Comparison of ENCODE assay signal across 15 cellular contexts in the genomic region with DNA sequence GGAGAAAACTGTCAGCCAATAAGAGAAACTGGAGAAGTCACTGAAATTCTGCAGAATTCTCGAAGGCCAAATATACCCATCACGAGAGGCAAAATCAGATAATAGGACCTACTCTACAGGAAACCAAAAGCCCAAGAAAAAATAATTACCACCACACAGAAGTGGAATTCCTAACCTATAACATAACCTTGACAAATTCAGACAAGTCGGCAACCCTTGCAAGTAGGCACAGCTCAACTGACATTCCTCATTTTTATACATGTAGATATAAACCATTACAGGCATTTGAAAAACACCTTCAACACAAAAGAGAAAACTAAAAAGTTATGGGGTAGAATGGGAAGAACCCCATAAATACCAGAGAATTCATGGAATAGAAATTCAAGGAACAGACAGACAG.
DNase-seq lines count a peak whose midpoint lies in the region; ATAC-seq and TF ChIP-seq lines count a peak whose summit lies in the region.
"Had no signal": no experiment of that assay in that cellular context is flagged by ENCODE, and none has a peak within 500 bp of the region (broad histone marks: within the 10 kb centered on the region; RNA-seq: fewer than 3 reads in every experiment).

No MANE protein-coding gene starts in this region.

- TF ChIP-seq CTCF in RWPE2 (IDR thresholded peaks at IDR 0.05; ENCODE audit: poor library complexity, severe bottlenecking) (no peak), epithelial cell of esophagus (IDR thresholded peaks at IDR 0.05; ENCODE audit: insufficient read depth, low read depth, low read length, missing control alignments) (no peak), foreskin fibroblast (IDR thresholded peaks at IDR 0.05; ENCODE audit: low read depth, low read length) (no peak)

- ATAC-seq in activated naive CD4-positive, alpha-beta T cell treated with anti-CD3 and anti-CD28 coated beads, Interleukin-2, amount 50 U/mL, for 72 hours = no peak
- ATAC-seq in RWPE2 (ENCODE audit: low read depth) = peak; percentile 76; the same call in 2 of the 3 replicates
- ATAC-seq in SK-N-SH treated with all-trans-retinoic acid at 6 μM for 48 hours = no peak
- ATAC-seq: GM23338 had no signal

- H3K4me3 ChIP-seq in RWPE2 (ENCODE audit: severe bottlenecking) = no peak overlapping the region
- H3K4me3 ChIP-seq in epithelial cell of esophagus (ENCODE audit: low read length) = no peak overlapping the region
- no peak overlapping the region for H3K4me3 ChIP-seq in foreskin fibroblast (ENCODE audit: low read depth in 1 of 2, low read length in 2 of 2)
- H3K4me3 ChIP-seq: BLaER1 treated with 17β-estradiol and CSF1 and Interleukin-3, amounts not matched to agents 10 nM and 100 nM; GM23338 had no signal

- H3K9me3 ChIP-seq in RWPE2 (ENCODE audit: severe bottlenecking) = no peaks in the 10 kb centered on the region
- H3K9me3 ChIP-seq: BLaER1 treated with 17β-estradiol and CSF1 and Interleukin-3, amounts not matched to agents 10 nM and 100 nM had no signal

- H3K27me3 Mint-ChIP-seq in activated naive CD4-positive, alpha-beta T cell treated with anti-CD3 and anti-CD28 coated beads, Interleukin-2, amount 50 U/mL, for 24 hours = no peaks in the 10 kb centered on the region
- H3K27me3 Mint-ChIP-seq: B cell; CD8-positive, alpha-beta memory T cell had no signal

- peak overlapping the region; percentile 46 for H3K27ac ChIP-seq in RWPE2 (ENCODE audit: poor library complexity, severe bottlenecking)
- H3K27ac ChIP-seq: BLaER1 treated with 17β-estradiol and CSF1 and Interleukin-3, amounts not matched to agents 10 nM and 100 nM had no signal

- H3K27me3 ChIP-seq in RWPE2 (ENCODE audit: insufficient read depth, poor library complexity, severe bottlenecking) = no peaks in the 10 kb centered on the region
- H3K27me3 ChIP-seq: BLaER1 treated with 17β-estradiol and CSF1 and Interleukin-3, amounts not matched to agents 10 nM and 100 nM had no signal

- no peak overlapping the region for H3K4me3 Mint-ChIP-seq in activated naive CD4-positive, alpha-beta T cell treated with anti-CD3 and anti-CD28 coated beads, Interleukin-2, amount 50 U/mL, for 24 hours
- H3K4me3 Mint-ChIP-seq: B cell; CD8-positive, alpha-beta memory T cell; GM23338 had no signal

- H3K27ac Mint-ChIP-seq in activated naive CD4-positive, alpha-beta T cell treated with anti-CD3 and anti-CD28 coated beads, Interleukin-2, amount 50 U/mL, for 24 hours = peak overlapping the region; percentile 30
- H3K27ac Mint-ChIP-seq in activated naive CD4-positive, alpha-beta T cell treated with anti-CD3 and anti-CD28 coated beads, Interleukin-2, amount 50 U/mL, for 72 hours = peak overlapping the region in 1 of 2 donors; percentile 74
- H3K27ac Mint-ChIP-seq: B cell; CD8-positive, alpha-beta memory T cell; GM23338 had no signal

- H3K36me3 ChIP-seq in RWPE2 (ENCODE audit: low read depth) = peaks cover 6% of the 10 kb centered on the region
- H3K36me3 ChIP-seq: BLaER1 treated with 17β-estradiol and CSF1 and Interleukin-3, amounts not matched to agents 10 nM and 100 nM had no signal

- no peaks in the 10 kb centered on the region for H3K36me3 Mint-ChIP-seq in activated naive CD4-positive, alpha-beta T cell treated with anti-CD3 and anti-CD28 coated beads, Interleukin-2, amount 50 U/mL, for 24 hours
- no peaks in the 10 kb centered on the region for H3K36me3 Mint-ChIP-seq in activated naive CD4-positive, alpha-beta T cell treated with anti-CD3 and anti-CD28 coated beads, Interleukin-2, amount 50 U/mL, for 72 hours
- H3K36me3 Mint-ChIP-seq: CD8-positive, alpha-beta memory T cell had no signal

- H3K4me1 ChIP-seq in RWPE2 (ENCODE audit: insufficient read depth, poor library complexity, severe bottlenecking) = peaks cover 8% of the 10 kb centered on the region
- H3K4me1 ChIP-seq: BLaER1 treated with 17β-estradiol and CSF1 and Interleukin-3, amounts not matched to agents 10 nM and 100 nM had no signal

- no peak for DNase-seq in activated naive CD4-positive, alpha-beta T cell treated with anti-CD3 and anti-CD28 coated beads, Interleukin-2, amount 50 U/mL, for 72 hours (ENCODE audit: low spot score in 2 of 2)
- no peak for DNase-seq in RWPE2 (ENCODE audit: low spot score)
- DNase-seq in epithelial cell of esophagus (ENCODE audit: low read depth) = peak; percentile 61
- no peak for DNase-seq in foreskin fibroblast
- DNase-seq: CD8-positive, alpha-beta memory T cell; COR-L47; DMS 273 treated with DMSO at 0.1 percent for 48 hours; DMS53; HCEC 1CT; IMR-90 had no signal

- peaks cover 20% of the 10 kb centered on the region for H3K4me1 Mint-ChIP-seq in activated naive CD4-positive, alpha-beta T cell treated with anti-CD3 and anti-CD28 coated beads, Interleukin-2, amount 50 U/mL, for 24 hours
- H3K4me1 Mint-ChIP-seq: B cell, GM23338 had no signal

- no peaks in the 10 kb centered on the region for H3K9me3 Mint-ChIP-seq in activated naive CD4-positive, alpha-beta T cell treated with anti-CD3 and anti-CD28 coated beads, Interleukin-2, amount 50 U/mL, for 24 hours
- peaks cover 0 to 4% of the 10 kb centered on the region in 2 donors for H3K9me3 Mint-ChIP-seq in activated naive CD4-positive, alpha-beta T cell treated with anti-CD3 and anti-CD28 coated beads, Interleukin-2, amount 50 U/mL, for 72 hours
- H3K9me3 Mint-ChIP-seq: CD8-positive, alpha-beta memory T cell had no signal

TF ChIP-seq in SK-N-SH treated with all-trans-retinoic acid at 6 μM for 48 hours, 23 proteins besides CTCF, POLR2A, EP300 and RAD21 (continues in another document):
- TF ChIP-seq ZFP30 (CRISPR knock-in tag; IDR thresholded peaks at IDR 0.05) = no peak
- TF ChIP-seq BACH2 (CRISPR knock-in tag; IDR thresholded peaks at IDR 0.05; ENCODE audit: borderline replicate concordance) = no peak
- TF ChIP-seq, protein P1, sequence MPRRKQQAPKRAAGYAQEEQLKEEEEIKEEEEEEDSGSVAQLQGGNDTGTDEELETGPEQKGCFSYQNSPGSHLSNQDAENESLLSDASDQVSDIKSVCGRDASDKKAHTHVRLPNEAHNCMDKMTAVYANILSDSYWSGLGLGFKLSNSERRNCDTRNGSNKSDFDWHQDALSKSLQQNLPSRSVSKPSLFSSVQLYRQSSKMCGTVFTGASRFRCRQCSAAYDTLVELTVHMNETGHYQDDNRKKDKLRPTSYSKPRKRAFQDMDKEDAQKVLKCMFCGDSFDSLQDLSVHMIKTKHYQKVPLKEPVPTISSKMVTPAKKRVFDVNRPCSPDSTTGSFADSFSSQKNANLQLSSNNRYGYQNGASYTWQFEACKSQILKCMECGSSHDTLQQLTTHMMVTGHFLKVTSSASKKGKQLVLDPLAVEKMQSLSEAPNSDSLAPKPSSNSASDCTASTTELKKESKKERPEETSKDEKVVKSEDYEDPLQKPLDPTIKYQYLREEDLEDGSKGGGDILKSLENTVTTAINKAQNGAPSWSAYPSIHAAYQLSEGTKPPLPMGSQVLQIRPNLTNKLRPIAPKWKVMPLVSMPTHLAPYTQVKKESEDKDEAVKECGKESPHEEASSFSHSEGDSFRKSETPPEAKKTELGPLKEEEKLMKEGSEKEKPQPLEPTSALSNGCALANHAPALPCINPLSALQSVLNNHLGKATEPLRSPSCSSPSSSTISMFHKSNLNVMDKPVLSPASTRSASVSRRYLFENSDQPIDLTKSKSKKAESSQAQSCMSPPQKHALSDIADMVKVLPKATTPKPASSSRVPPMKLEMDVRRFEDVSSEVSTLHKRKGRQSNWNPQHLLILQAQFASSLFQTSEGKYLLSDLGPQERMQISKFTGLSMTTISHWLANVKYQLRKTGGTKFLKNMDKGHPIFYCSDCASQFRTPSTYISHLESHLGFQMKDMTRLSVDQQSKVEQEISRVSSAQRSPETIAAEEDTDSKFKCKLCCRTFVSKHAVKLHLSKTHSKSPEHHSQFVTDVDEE (CRISPR knock-in tag; IDR thresholded peaks at IDR 0.05) = no peak
- TF ChIP-seq ARNTL (CRISPR knock-in tag; IDR thresholded peaks at IDR 0.05; ENCODE audit: borderline replicate concordance, low read depth) = no peak
- no peak for TF ChIP-seq ZNF70 (CRISPR knock-in tag; IDR thresholded peaks at IDR 0.05)
- no peak for TF ChIP-seq TCF4 (CRISPR knock-in tag; IDR thresholded peaks at IDR 0.05; ENCODE audit: borderline replicate concordance)
- no peak for TF ChIP-seq OSR1 (CRISPR knock-in tag; IDR thresholded peaks at IDR 0.05)
- TF ChIP-seq, protein P2, sequence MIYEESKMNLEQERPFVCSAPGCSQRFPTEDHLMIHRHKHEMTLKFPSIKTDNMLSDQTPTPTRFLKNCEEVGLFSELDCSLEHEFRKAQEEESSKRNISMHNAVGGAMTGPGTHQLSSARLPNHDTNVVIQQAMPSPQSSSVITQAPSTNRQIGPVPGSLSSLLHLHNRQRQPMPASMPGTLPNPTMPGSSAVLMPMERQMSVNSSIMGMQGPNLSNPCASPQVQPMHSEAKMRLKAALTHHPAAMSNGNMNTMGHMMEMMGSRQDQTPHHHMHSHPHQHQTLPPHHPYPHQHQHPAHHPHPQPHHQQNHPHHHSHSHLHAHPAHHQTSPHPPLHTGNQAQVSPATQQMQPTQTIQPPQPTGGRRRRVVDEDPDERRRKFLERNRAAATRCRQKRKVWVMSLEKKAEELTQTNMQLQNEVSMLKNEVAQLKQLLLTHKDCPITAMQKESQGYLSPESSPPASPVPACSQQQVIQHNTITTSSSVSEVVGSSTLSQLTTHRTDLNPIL (CRISPR knock-in tag; IDR thresholded peaks at IDR 0.05; ENCODE audit: low read depth) = no peak
- TF ChIP-seq RARB (CRISPR knock-in tag; IDR thresholded peaks at IDR 0.05) = no peak
- TF ChIP-seq TOX (CRISPR knock-in tag; IDR thresholded peaks at IDR 0.05; ENCODE audit: borderline replicate concordance) = no peak
- TF ChIP-seq CSDC2 (CRISPR knock-in tag; IDR thresholded peaks at IDR 0.05) = no peak
- no peak for TF ChIP-seq PPARA (CRISPR knock-in tag; IDR thresholded peaks at IDR 0.05; ENCODE audit: borderline replicate concordance)
- TF ChIP-seq, protein P3, sequence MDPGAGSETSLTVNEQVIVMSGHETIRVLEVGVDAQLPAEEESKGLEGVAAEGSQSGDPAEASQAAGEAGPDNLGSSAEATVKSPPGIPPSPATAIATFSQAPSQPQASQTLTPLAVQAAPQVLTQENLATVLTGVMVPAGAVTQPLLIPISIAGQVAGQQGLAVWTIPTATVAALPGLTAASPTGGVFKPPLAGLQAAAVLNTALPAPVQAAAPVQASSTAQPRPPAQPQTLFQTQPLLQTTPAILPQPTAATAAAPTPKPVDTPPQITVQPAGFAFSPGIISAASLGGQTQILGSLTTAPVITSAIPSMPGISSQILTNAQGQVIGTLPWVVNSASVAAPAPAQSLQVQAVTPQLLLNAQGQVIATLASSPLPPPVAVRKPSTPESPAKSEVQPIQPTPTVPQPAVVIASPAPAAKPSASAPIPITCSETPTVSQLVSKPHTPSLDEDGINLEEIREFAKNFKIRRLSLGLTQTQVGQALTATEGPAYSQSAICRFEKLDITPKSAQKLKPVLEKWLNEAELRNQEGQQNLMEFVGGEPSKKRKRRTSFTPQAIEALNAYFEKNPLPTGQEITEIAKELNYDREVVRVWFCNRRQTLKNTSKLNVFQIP (CRISPR knock-in tag; IDR thresholded peaks at IDR 0.05; ENCODE audit: borderline replicate concordance, low read depth) = no peak
